Comparison of ENCODE assay signal across 8 cellular contexts in the genomic region with DNA sequence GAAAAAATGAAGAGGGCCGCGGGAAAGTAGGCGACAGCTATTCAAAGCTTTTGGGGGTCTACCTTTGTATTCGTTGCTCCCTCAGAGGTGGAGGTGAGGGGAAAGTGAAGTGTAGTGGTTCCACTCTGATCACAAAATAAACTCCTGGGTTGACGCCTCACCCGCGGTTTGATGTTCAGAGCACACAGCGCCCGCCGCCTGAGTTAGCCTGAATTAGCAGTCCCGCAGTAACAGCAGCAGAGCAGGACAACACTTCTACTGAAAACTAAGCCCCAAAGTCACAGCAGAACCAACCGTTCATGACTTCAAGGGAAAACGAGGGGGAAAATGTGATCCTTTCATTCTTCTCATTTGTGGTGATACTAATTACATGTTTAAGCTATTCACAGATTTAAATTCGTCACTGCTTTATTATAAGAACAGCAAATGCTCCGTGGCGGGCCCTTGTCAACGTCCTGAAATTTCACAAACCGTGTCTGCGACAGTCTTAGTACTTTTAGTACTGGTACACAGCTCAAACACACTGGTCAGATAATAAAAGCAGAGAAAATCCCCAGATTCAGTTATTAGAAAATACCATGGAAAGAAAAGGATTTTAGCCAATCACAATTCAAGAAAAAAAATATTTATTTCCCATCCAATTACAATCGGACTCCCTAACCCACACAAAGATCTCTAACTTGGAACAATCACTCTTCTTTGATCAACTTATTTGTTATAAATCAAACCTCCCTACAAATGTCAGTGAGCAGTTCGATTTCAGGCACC. TPM values are rescaled to one million over a fixed set of nuclear protein-coding genes. Genes with fewer than 3 reads are reported as not detected.
DNase-seq lines count a peak whose midpoint lies in the region; ATAC-seq and FAIRE-seq lines count a peak whose summit lies in the region.

No MANE protein-coding gene starts in this region.

- peak overlapping the region; percentile 95 for H3K9ac ChIP-seq in mesenchymal stem cell (ENCODE audit: low read length)

- no peaks in the 10 kb centered on the region for H3K36me3 Mint-ChIP-seq in stimulated activated memory B cell treated with anti-CD40 and anti-IgM and Interleukin-4, amounts not matched to agents 10 μg/mL and 1 μg/mL and 100 μg/mL, for 72 hours

- H3K36me3 ChIP-seq in mesenchymal stem cell (ENCODE audit: control insufficient read depth in 1 of 2, insufficient read depth in 2 of 2, low read depth in 1 of 2, low read length in 2 of 2): no peaks in the 10 kb centered on the region

- no peaks in the 10 kb centered on the region for H3K27me3 Mint-ChIP-seq in stimulated activated memory B cell treated with anti-CD40 and anti-IgM and Interleukin-4, amounts not matched to agents 10 μg/mL and 1 μg/mL and 100 μg/mL, for 72 hours

- no peak overlapping the region for H2BK5ac ChIP-seq in mesenchymal stem cell (ENCODE audit: low read depth, low read length, poor library complexity, severe bottlenecking)

- H3K4ac ChIP-seq in mesenchymal stem cell (ENCODE audit: low read depth in 1 of 2, low read length in 2 of 2): peak overlapping the region in 1 of 2 experiments; percentile 51

- H3K14ac ChIP-seq in mesenchymal stem cell (ENCODE audit: low read length in 2 of 2): no peak overlapping the region

- peak overlapping the region; percentile 91 for H3K4me3 Mint-ChIP-seq in stimulated activated memory B cell treated with anti-CD40 and anti-IgM and Interleukin-4, amounts not matched to agents 10 μg/mL and 1 μg/mL and 100 μg/mL, for 72 hours

- H3K4me1 Mint-ChIP-seq in stimulated activated memory B cell treated with anti-CD40 and anti-IgM and Interleukin-4, amounts not matched to agents 10 μg/mL and 1 μg/mL and 100 μg/mL, for 72 hours: peaks cover 37% of the 10 kb centered on the region

- peak; percentile 53 for FAIRE-seq in endometrium (lab: Jason Lieb, UNC)

- no peaks in the 10 kb centered on the region for H3K9me3 Mint-ChIP-seq in stimulated activated memory B cell treated with anti-CD40 and anti-IgM and Interleukin-4, amounts not matched to agents 10 μg/mL and 1 μg/mL and 100 μg/mL, for 72 hours

- H2AK5ac ChIP-seq in mesenchymal stem cell (ENCODE audit: low read length, severe bottlenecking): no peak overlapping the region

- H2BK15ac ChIP-seq in mesenchymal stem cell (ENCODE audit: low read depth, poor library complexity, severe bottlenecking): no peak overlapping the region

- H2BK12ac ChIP-seq in mesenchymal stem cell (ENCODE audit: low read length in 2 of 2): peak overlapping the region in 1 of 2 experiments; percentile 21

- H3K79me1 ChIP-seq in mesenchymal stem cell (replicated peaks; ENCODE audit: low read length, poor library complexity, severe bottlenecking): peaks cover 6% of the 10 kb centered on the region

- H4K8ac ChIP-seq in mesenchymal stem cell (ENCODE audit: low read length): peak overlapping the region; percentile 82

- H3K23ac ChIP-seq in mesenchymal stem cell (ENCODE audit: low read length in 2 of 2): no peak overlapping the region

- 4% methylated on average over 18 of the region's 21 CpGs for WGBS in mesenchymal stem cell

- peak overlapping the region; percentile 94 to 100 for H3K18ac ChIP-seq in mesenchymal stem cell (ENCODE audit: low read depth in 1 of 2, low read length in 2 of 2)

- peak overlapping the region; percentile 91 for H3K4me2 ChIP-seq in mesenchymal stem cell (ENCODE audit: low read length, poor library complexity, severe bottlenecking)

- no peaks in the 10 kb centered on the region for H3K4me1 ChIP-seq in mesenchymal stem cell (ENCODE audit: control insufficient read depth, insufficient read depth, low read depth, low read length)

- peak overlapping the region; percentile 87 for H2BK120ac ChIP-seq in mesenchymal stem cell (ENCODE audit: low read depth, low read length)

- peak overlapping the region; percentile 94 to 98 for H3K4me3 ChIP-seq in mesenchymal stem cell (ENCODE audit: insufficient read depth in 1 of 2, low read depth in 1 of 2, low read length in 2 of 2)

- no peaks in the 10 kb centered on the region for H3K27me3 ChIP-seq in mesenchymal stem cell (ENCODE audit: control insufficient read depth in 1 of 2, insufficient read depth in 1 of 2, low read length in 2 of 2)

- H3K9me3 ChIP-seq in mesenchymal stem cell (ENCODE audit: control insufficient read depth, low read length): no peaks in the 10 kb centered on the region

- DNase-seq in SIG-M5 treated with dmso at 0.1 percent for 504 hours (lab: John Stamatoyannopoulos, UW; ENCODE audit: unreplicated experiment) (peak; percentile 19), SIG-M5 (lab: John Stamatoyannopoulos, UW) (no peak), NCI-H1105 treated with DMSO at 0.1 percent for 48 hours (lab: John Stamatoyannopoulos, UW) (peak; percentile 53), mesenchymal stem cell (peak; percentile 78)
- peak; percentile 48 for DNase-seq in activated CD4-positive, alpha-beta T cell treated with anti-CD3 and anti-CD28 coated beads for 48 hours

- no peak overlapping the region for H4K91ac ChIP-seq in mesenchymal stem cell (ENCODE audit: low read length)

- peak overlapping the region; percentile 77 for H3K27ac ChIP-seq in mesenchymal stem cell (ENCODE audit: low read length, poor library complexity, severe bottlenecking)

- ATAC-seq in HG02678 (IDR thresholded peaks at IDR 0.05; ENCODE audit: unreplicated experiment): peak; percentile 29
- peak; percentile 64 for ATAC-seq in stimulated activated memory B cell treated with anti-CD40 and anti-IgM and Interleukin-4, amounts not matched to agents 10 μg/mL and 1 μg/mL and 100 μg/mL, for 72 hours

- peak overlapping the region; percentile 66 for H2AFZ ChIP-seq in mesenchymal stem cell (ENCODE audit: low read depth, low read length)

- peak overlapping the region; percentile 97 for H3K27ac Mint-ChIP-seq in stimulated activated memory B cell treated with anti-CD40 and anti-IgM and Interleukin-4, amounts not matched to agents 10 μg/mL and 1 μg/mL and 100 μg/mL, for 72 hours

RNA-seq across cellular contexts. Expression of a gene that starts 0.6 kb away (rescaled TPM):
- polyA plus RNA-seq in mesenchymal stem cell (2013, experiment 1 of 2): 23.7 TPM
- polyA plus RNA-seq in mesenchymal stem cell (2013, experiment 2 of 2): 25.8 TPM

RNA-seq across cellular contexts. Expression of a gene that starts 54.8 kb away (rescaled TPM):
- 38.5 TPM for polyA plus RNA-seq in mesenchymal stem cell (2013, experiment 1 of 2)
- 42.0 TPM for polyA plus RNA-seq in mesenchymal stem cell (2013, experiment 2 of 2)
